ENCODE assay signal across 8 cellular contexts in the genomic region with DNA sequence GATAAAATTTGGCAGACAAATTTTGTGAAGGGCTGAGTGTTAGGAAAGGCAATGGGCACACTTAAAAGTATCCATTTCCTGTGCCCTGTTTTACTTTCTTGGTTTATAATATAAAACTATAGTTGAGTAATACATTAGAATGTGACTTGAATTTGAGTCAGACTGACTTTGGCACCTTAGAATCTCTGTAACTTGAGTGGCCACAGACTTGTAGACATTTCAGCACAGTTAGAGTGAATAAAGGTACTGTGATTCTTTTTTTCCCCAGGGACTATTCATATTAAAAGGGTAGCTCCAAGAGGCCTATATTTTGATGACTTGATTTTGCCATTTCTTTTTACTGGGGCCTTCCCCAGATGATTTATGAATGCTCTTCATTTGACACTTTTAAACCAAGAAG. TPM values are rescaled to one million over a fixed set of nuclear protein-coding genes. Genes with fewer than 3 reads are reported as not detected.
DNase-seq lines count a peak whose midpoint lies in the region; TF ChIP-seq lines count a peak whose summit lies in the region.

No MANE protein-coding gene starts in this region.

- no peaks in the 10 kb centered on the region for H3K9me3 Mint-ChIP-seq in activated naive CD4-positive, alpha-beta T cell treated with anti-CD3 and anti-CD28 coated beads, Interleukin-2, amount 50 U/mL, for 24 hours
- H3K9me3 Mint-ChIP-seq in activated naive CD4-positive, alpha-beta T cell treated with anti-CD3 and anti-CD28 coated beads, Interleukin-2, amount 10 ng/mL, durations not matched to agents 7 days and 5 days: no peaks in the 10 kb centered on the region
- H3K9me3 Mint-ChIP-seq in activated naive CD8-positive, alpha-beta T cell (ENCODE audit: low read depth): no peaks in the 10 kb centered on the region

- H3K4me3 Mint-ChIP-seq in activated naive CD4-positive, alpha-beta T cell treated with anti-CD3 and anti-CD28 coated beads, Interleukin-2, amount 50 U/mL, for 24 hours: peak overlapping the region; percentile 43
- H3K4me3 Mint-ChIP-seq in activated naive CD4-positive, alpha-beta T cell treated with anti-CD3 and anti-CD28 coated beads, Interleukin-2, amount 10 ng/mL, durations not matched to agents 7 days and 5 days: no peak overlapping the region
- peak overlapping the region; percentile 14 for H3K4me3 Mint-ChIP-seq in activated naive CD8-positive, alpha-beta T cell

- CTCF ChIA-PET in activated naive CD4-positive, alpha-beta T cell treated with anti-CD3 and anti-CD28 coated beads, Interleukin-2, amount 10 ng/mL, durations not matched to agents 7 days and 5 days (lab: Charles Lee): interaction anchor here (0.6 to 1.9 kb wide), 8 partner anchors 12 to 212 kb away, joined by 3 to 6 read pairs (median 4); no protein-coding TSS in a partner anchor

- no peak for DNase-seq in activated naive CD4-positive, alpha-beta T cell treated with anti-CD3 and anti-CD28 coated beads, Interleukin-2, amount 10 ng/mL, durations not matched to agents 7 days and 5 days
- DNase-seq in foreskin fibroblast: peak; percentile 68 to 83
- no peak for DNase-seq in thyroid gland
- no peak for DNase-seq in NCI-H2107 (lab: John Stamatoyannopoulos, UW)
- DNase-seq in superior temporal gyrus (ENCODE audit: extremely low spot score): no peak
- DNase-seq in NCI-H1092 treated with DMSO at 0.1 percent for 48 hours (lab: John Stamatoyannopoulos, UW): no peak

- peaks cover 26 to 49% of the 10 kb centered on the region in 2 donors for H3K4me1 ChIP-seq in thyroid gland

- TF ChIP-seq POLR2A in thyroid gland (IDR thresholded peaks at IDR 0.05): no peak

- H3K36me3 Mint-ChIP-seq in activated naive CD4-positive, alpha-beta T cell treated with anti-CD3 and anti-CD28 coated beads, Interleukin-2, amount 50 U/mL, for 24 hours: peaks cover 14% of the 10 kb centered on the region
- peaks cover 30% of the 10 kb centered on the region for H3K36me3 Mint-ChIP-seq in activated naive CD4-positive, alpha-beta T cell treated with anti-CD3 and anti-CD28 coated beads, Interleukin-2, amount 10 ng/mL, durations not matched to agents 7 days and 5 days
- peaks cover 5% of the 10 kb centered on the region for H3K36me3 Mint-ChIP-seq in activated naive CD8-positive, alpha-beta T cell

- no peak for TF ChIP-seq CTCF in foreskin fibroblast (IDR thresholded peaks at IDR 0.05; ENCODE audit: low read depth, low read length)
- no peak for TF ChIP-seq CTCF in thyroid gland (IDR thresholded peaks at IDR 0.05)

- H3K36me3 ChIP-seq in thyroid gland: no peaks in the 10 kb centered on the region

- H3K27ac Mint-ChIP-seq in activated naive CD4-positive, alpha-beta T cell treated with anti-CD3 and anti-CD28 coated beads, Interleukin-2, amount 50 U/mL, for 24 hours: peak overlapping the region; percentile 94
- no peak overlapping the region for H3K27ac Mint-ChIP-seq in activated naive CD4-positive, alpha-beta T cell treated with anti-CD3 and anti-CD28 coated beads, Interleukin-2, amount 10 ng/mL, durations not matched to agents 7 days and 5 days
- H3K27ac Mint-ChIP-seq in activated naive CD8-positive, alpha-beta T cell: peak overlapping the region; percentile 76

- no peaks in the 10 kb centered on the region for H3K27me3 ChIP-seq in thyroid gland

- H3K4me3 ChIP-seq in foreskin fibroblast (ENCODE audit: low read depth in 1 of 2, low read length in 2 of 2) (no peak overlapping the region), thyroid gland (replicated peaks in 1 of 3) (no peak overlapping the region)

- peaks cover 76% of the 10 kb centered on the region for H3K4me1 Mint-ChIP-seq in activated naive CD4-positive, alpha-beta T cell treated with anti-CD3 and anti-CD28 coated beads, Interleukin-2, amount 50 U/mL, for 24 hours
- H3K4me1 Mint-ChIP-seq in activated naive CD4-positive, alpha-beta T cell treated with anti-CD3 and anti-CD28 coated beads, Interleukin-2, amount 10 ng/mL, durations not matched to agents 7 days and 5 days: peaks cover 21% of the 10 kb centered on the region
- H3K4me1 Mint-ChIP-seq in activated naive CD8-positive, alpha-beta T cell (ENCODE audit: low read depth): peaks cover 62% of the 10 kb centered on the region

- peak overlapping the region; percentile 48 to 70 (median 66) for H3K27ac ChIP-seq in thyroid gland

- intact Hi-C loops in thyroid gland (cut with DNase I): no loop called here

- no peaks in the 10 kb centered on the region for H3K27me3 Mint-ChIP-seq in activated naive CD4-positive, alpha-beta T cell treated with anti-CD3 and anti-CD28 coated beads, Interleukin-2, amount 50 U/mL, for 24 hours
- no peaks in the 10 kb centered on the region for H3K27me3 Mint-ChIP-seq in activated naive CD4-positive, alpha-beta T cell treated with anti-CD3 and anti-CD28 coated beads, Interleukin-2, amount 10 ng/mL, durations not matched to agents 7 days and 5 days
- H3K27me3 Mint-ChIP-seq in activated naive CD8-positive, alpha-beta T cell: no peaks in the 10 kb centered on the region

- H3K9me3 ChIP-seq in thyroid gland: no peaks in the 10 kb centered on the region

RNA-seq across cellular contexts. Expression of a gene that starts 22.4 kb away (rescaled TPM):
- total RNA-seq in thyroid gland: 10 to 100 TPM; 34.0 to 68.3 (median 53.5) TPM

RNA-seq across cellular contexts. Expression of a gene that starts 26.4 kb away (rescaled TPM):
- total RNA-seq in thyroid gland: under 1 TPM in 1 of 4 donors, not detected in 3; 0.45 TPM

RNA-seq across cellular contexts. Expression of a gene that starts 41.6 kb away (rescaled TPM):
- not detected for total RNA-seq in thyroid gland

Comparison
In these comparisons a context has a peak if more than half of its experiments do, and no peak if none do; other contexts are left out.
1. DNase-seq: peak in foreskin fibroblast (2 of 2); none in activated naive CD4-positive, alpha-beta T cell treated with anti-CD3 and anti-CD28 coated beads, Interleukin-2, amount 10 ng/mL, durations not matched to agents 7 days and 5 days (single experiment), thyroid gland (0 of 2), NCI-H2107 (single experiment), superior temporal gyrus (single experiment) and NCI-H1092 treated with DMSO at 0.1 percent for 48 hours (single experiment).